In genomic region chr12:67826946-67827719, GRCh38 we compare ENCODE assay signal across 10 cellular contexts.
A peak's percentile ranks its signal among the peaks of the same experiment; 100 is the strongest.
DNase-seq lines count a peak whose midpoint lies in the region; ATAC-seq, FAIRE-seq and TF ChIP-seq lines count a peak whose summit lies in the region.
"Had no signal": no experiment of that assay in that cellular context is flagged by ENCODE, and none has a peak within 500 bp of the region (broad histone marks: within the 10 kb centered on the region; RNA-seq: fewer than 3 reads in every experiment).

No MANE protein-coding gene starts in this region.

- DNase-seq in A549 (ENCODE audit: low read depth in 1 of 2, low spot score in 1 of 2) (peak in 1 of 2 experiments; percentile 9), epidermal melanocyte (ENCODE audit: insufficient read length, low spot score) (peak; percentile 20), myocyte (ENCODE audit: low read depth) (peak; percentile 42), HuH-7 (ENCODE audit: low spot score) (no peak)
- no peak for DNase-seq in activated CD4-positive, alpha-beta T cell treated with anti-CD3 and anti-CD28 coated beads for 1 hour
- DNase-seq: activated gamma-delta T cell treated with Interleukin-2 at 50 U/mL for 16 hours had no signal

- TF ChIP-seq CTCF in A549 (IDR thresholded peaks at IDR 0.05) (no peak), Loucy (conservative IDR thresholded peaks at IDR 0.05; ENCODE audit: low read length) (no peak)

- no peaks in the 10 kb centered on the region for H3K27me3 ChIP-seq in Loucy (ENCODE audit: insufficient read depth, low read length, poor library complexity, severe bottlenecking)

- TF ChIP-seq POLR2A in A549 (IDR thresholded peaks at IDR 0.05; ENCODE audit: low read length) (no peak), GM18505 (IDR thresholded peaks at IDR 0.05; ENCODE audit: borderline replicate concordance, extremely low read depth, insufficient read depth, insufficient read length) (no peak)

- FAIRE-seq in A549 (lab: Jason Lieb, UNC): no peak

- H2AFZ ChIP-seq in Loucy (ENCODE audit: low read length): 0 out of 2 replicates have a peak overlapping the region, but pooled peaks have one; percentile 6

- ATAC-seq in A549: peak; percentile 55 to 58; a peak in 5 of 6 replicates
- no peak for ATAC-seq in HG03469 (IDR thresholded peaks at IDR 0.05; ENCODE audit: unreplicated experiment)
- no peak for ATAC-seq in GM18505 (IDR thresholded peaks at IDR 0.05; ENCODE audit: unreplicated experiment)
- ATAC-seq: left lobe of liver had no signal

- H3F3A ChIP-seq in Loucy (ENCODE audit: low read depth): no peaks in the 10 kb centered on the region

- POLR2A ChIA-PET in A549 (lab: Yijun Ruan, JAX): interaction anchor here (1.0 kb wide), 1 partner anchor 122 kb away, joined by 3 read pairs; no protein-coding TSS in a partner anchor

- H3K4me3 ChIP-seq in A549 (no peak overlapping the region), Loucy (ENCODE audit: low read length, poor library complexity, severe bottlenecking) (no peak overlapping the region)

- 54% methylated on average over 5 of the region's 5 CpGs for WGBS in A549 (ENCODE audit: missing lambda C conversion rate)

- peak overlapping the region; percentile 54 to 78 for H3K27ac ChIP-seq in A549

- no peaks in the 10 kb centered on the region for H3K79me2 ChIP-seq in Loucy (ENCODE audit: insufficient read depth, low read length)

- no peaks in the 10 kb centered on the region for H3K9me2 ChIP-seq in Loucy (replicated peaks; ENCODE audit: low read depth, low read length)

- peak overlapping the region; percentile 78 for H3K4me2 ChIP-seq in A549
- no peak overlapping the region for H3K4me2 ChIP-seq in Loucy (ENCODE audit: low read depth, low read length, poor library complexity, severe bottlenecking)

- no peak for TF ChIP-seq EP300 in A549 (IDR thresholded peaks at IDR 0.05)

- H3K4me1 ChIP-seq in A549: peaks cover 13% of the 10 kb centered on the region; the same call in 2 of the 3 replicates
- no peaks in the 10 kb centered on the region for H3K4me1 ChIP-seq in Loucy (ENCODE audit: insufficient read depth, low read length, poor library complexity, severe bottlenecking)

- H3K9ac ChIP-seq in Loucy (ENCODE audit: low read depth, low read length, poor library complexity, severe bottlenecking): no peak overlapping the region

- CTCF ChIA-PET in A549 (lab: Yijun Ruan, JAX): interaction anchor here (0.9 kb wide), 1 partner anchor 64 kb away, joined by 3 read pairs; no protein-coding TSS in a partner anchor

- H3K36me3 ChIP-seq in Loucy (ENCODE audit: insufficient read depth, low read length): no peaks in the 10 kb centered on the region

- no peak for TF ChIP-seq RAD21 in A549 (conservative IDR thresholded peaks at IDR 0.05 in 1 of 2, IDR thresholded peaks at IDR 0.05 in 1 of 2)

- no peaks in the 10 kb centered on the region for H3K9me3 ChIP-seq in A549
- H3K9me3 ChIP-seq in Loucy (ENCODE audit: insufficient read depth, low read depth, low read length): no peaks in the 10 kb centered on the region

- no peaks in the 10 kb centered on the region for H4K20me1 ChIP-seq in Loucy (ENCODE audit: insufficient read depth, low read length, poor library complexity, severe bottlenecking)

TF ChIP-seq in A549, 52 proteins besides CTCF, POLR2A, EP300 and RAD21:
- TF ChIP-seq FOSB (CRISPR knock-in tag; IDR thresholded peaks at IDR 0.05) (no peak), MAX (IDR thresholded peaks at IDR 0.05) (no peak), RCOR1 (IDR thresholded peaks at IDR 0.05; ENCODE audit: low read depth, low read length) (no peak), ZC3H11A (IDR thresholded peaks at IDR 0.05) (no peak), CHD2 (IDR thresholded peaks at IDR 0.05; ENCODE audit: low read length, partially characterized antibody) (no peak), ZSCAN20 (CRISPR knock-in tag; IDR thresholded peaks at IDR 0.05) (no peak), POLR2AphosphoS2 (conservative IDR thresholded peaks at IDR 0.05; ENCODE audit: low read length) (no peak), JUN (IDR thresholded peaks at IDR 0.05) (no peak)
- TF ChIP-seq, protein P1, sequence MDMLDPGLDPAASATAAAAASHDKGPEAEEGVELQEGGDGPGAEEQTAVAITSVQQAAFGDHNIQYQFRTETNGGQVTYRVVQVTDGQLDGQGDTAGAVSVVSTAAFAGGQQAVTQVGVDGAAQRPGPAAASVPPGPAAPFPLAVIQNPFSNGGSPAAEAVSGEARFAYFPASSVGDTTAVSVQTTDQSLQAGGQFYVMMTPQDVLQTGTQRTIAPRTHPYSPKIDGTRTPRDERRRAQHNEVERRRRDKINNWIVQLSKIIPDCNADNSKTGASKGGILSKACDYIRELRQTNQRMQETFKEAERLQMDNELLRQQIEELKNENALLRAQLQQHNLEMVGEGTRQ (IDR thresholded peaks at IDR 0.05): no peak
TF ChIP-seq in A549: peak in this region for 0.

Comparison
In these comparisons a context has a peak if more than half of its experiments do, and no peak if none do; other contexts are left out.
1. ATAC-seq: peak in A549 (2 of 2); none in HG03469 (single experiment) and GM18505 (single experiment).
2. DNase-seq: peak in epidermal melanocyte (single experiment) and myocyte (single experiment); none in HuH-7 (single experiment) and activated CD4-positive, alpha-beta T cell treated with anti-CD3 and anti-CD28 coated beads for 1 hour (single experiment).